1 cellular context compared by ENCODE assay signal in genomic region chr17:35448214-35448898, GRCh38.
TF ChIP-seq lines count a peak whose summit lies in the region.

TSS of gene SLFN13 (minus strand) at chr17:35448766. CDS start at chr17:35445680, 3,086 bp downstream.

TF ChIP-seq in GM12878, 131 proteins besides CTCF, POLR2A, EP300 and RAD21 (continued from another document and continues in another):
- no peak for TF ChIP-seq REST (IDR thresholded peaks at IDR 0.05; ENCODE audit: low read depth, low read length)
- TF ChIP-seq ZNF384 (IDR thresholded peaks at IDR 0.05; ENCODE audit: borderline replicate concordance, low read depth, low read length): no peak
- 0 out of 2 replicates have a peak, but pooled peaks have one; percentile 12 for TF ChIP-seq TCF3 (IDR thresholded peaks at IDR 0.05; ENCODE audit: borderline replicate concordance, insufficient read depth, low read depth, low read length)
- peak; percentile 34 for TF ChIP-seq SMAD1 (IDR thresholded peaks at IDR 0.05; ENCODE audit: low read depth, partially characterized antibody)
- TF ChIP-seq, protein P1, sequence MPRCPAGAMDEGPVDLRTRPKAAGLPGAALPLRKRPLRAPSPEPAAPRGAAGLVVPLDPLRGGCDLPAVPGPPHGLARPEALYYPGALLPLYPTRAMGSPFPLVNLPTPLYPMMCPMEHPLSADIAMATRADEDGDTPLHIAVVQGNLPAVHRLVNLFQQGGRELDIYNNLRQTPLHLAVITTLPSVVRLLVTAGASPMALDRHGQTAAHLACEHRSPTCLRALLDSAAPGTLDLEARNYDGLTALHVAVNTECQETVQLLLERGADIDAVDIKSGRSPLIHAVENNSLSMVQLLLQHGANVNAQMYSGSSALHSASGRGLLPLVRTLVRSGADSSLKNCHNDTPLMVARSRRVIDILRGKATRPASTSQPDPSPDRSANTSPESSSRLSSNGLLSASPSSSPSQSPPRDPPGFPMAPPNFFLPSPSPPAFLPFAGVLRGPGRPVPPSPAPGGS (IDR thresholded peaks at IDR 0.05; ENCODE audit: borderline replicate concordance, insufficient read depth, low read depth, low read length, poor library complexity, severe bottlenecking): peak; percentile 82
- no peak for TF ChIP-seq EZH2 (IDR thresholded peaks at IDR 0.05; ENCODE audit: borderline replicate concordance, control insufficient read depth, low read depth, low read length)
- TF ChIP-seq WRNIP1 (IDR thresholded peaks at IDR 0.05; ENCODE audit: borderline replicate concordance, low read depth, low read length): no peak
- no peak for TF ChIP-seq CHD1 (IDR thresholded peaks at IDR 0.05; ENCODE audit: low read depth, low read length)
- TF ChIP-seq ZNF24 (IDR thresholded peaks at IDR 0.05): no peak
- no peak for TF ChIP-seq MLLT1 (IDR thresholded peaks at IDR 0.05)
- no peak for TF ChIP-seq SIX5 (IDR thresholded peaks at IDR 0.05; ENCODE audit: low read depth, low read length, severe bottlenecking)
- peak; percentile 47; the same call in 1 of the 2 replicates for TF ChIP-seq NFIC (IDR thresholded peaks at IDR 0.05; ENCODE audit: low read depth, low read length)
- TF ChIP-seq CBX5 (IDR thresholded peaks at IDR 0.05; ENCODE audit: low read depth): 0 out of 2 replicates have a peak, but pooled peaks have one; percentile 4
- TF ChIP-seq NRF1 (conservative IDR thresholded peaks at IDR 0.05; ENCODE audit: low read depth, low read length): no peak
- TF ChIP-seq, protein P2, sequence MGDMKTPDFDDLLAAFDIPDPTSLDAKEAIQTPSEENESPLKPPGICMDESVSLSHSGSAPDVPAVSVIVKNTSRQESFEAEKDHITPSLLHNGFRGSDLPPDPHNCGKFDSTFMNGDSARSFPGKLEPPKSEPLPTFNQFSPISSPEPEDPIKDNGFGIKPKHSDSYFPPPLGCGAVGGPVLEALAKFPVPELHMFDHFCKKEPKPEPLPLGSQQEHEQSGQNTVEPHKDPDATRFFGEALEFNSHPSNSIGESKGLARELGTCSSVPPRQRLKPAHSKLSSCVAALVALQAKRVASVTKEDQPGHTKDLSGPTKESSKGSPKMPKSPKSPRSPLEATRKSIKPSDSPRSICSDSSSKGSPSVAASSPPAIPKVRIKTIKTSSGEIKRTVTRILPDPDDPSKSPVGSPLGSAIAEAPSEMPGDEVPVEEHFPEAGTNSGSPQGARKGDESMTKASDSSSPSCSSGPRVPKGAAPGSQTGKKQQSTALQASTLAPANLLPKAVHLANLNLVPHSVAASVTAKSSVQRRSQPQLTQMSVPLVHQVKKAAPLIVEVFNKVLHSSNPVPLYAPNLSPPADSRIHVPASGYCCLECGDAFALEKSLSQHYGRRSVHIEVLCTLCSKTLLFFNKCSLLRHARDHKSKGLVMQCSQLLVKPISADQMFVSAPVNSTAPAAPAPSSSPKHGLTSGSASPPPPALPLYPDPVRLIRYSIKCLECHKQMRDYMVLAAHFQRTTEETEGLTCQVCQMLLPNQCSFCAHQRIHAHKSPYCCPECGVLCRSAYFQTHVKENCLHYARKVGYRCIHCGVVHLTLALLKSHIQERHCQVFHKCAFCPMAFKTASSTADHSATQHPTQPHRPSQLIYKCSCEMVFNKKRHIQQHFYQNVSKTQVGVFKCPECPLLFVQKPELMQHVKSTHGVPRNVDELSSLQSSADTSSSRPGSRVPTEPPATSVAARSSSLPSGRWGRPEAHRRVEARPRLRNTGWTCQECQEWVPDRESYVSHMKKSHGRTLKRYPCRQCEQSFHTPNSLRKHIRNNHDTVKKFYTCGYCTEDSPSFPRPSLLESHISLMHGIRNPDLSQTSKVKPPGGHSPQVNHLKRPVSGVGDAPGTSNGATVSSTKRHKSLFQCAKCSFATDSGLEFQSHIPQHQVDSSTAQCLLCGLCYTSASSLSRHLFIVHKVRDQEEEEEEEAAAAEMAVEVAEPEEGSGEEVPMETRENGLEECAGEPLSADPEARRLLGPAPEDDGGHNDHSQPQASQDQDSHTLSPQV (IDR thresholded peaks at IDR 0.05): no peak
- no peak for TF ChIP-seq PRDM15 (CRISPR knock-in tag; IDR thresholded peaks at IDR 0.05)
- TF ChIP-seq RAD51 (IDR thresholded peaks at IDR 0.05): no peak
- peak; percentile 71 for TF ChIP-seq NR2F1 (conservative IDR thresholded peaks at IDR 0.05)
- peak; percentile 51; the same call in 1 of the 2 replicates for TF ChIP-seq PML (IDR thresholded peaks at IDR 0.05; ENCODE audit: low read length)
- TF ChIP-seq SUZ12 (IDR thresholded peaks at IDR 0.05; ENCODE audit: unreplicated experiment): no peak
- TF ChIP-seq, protein P3, sequence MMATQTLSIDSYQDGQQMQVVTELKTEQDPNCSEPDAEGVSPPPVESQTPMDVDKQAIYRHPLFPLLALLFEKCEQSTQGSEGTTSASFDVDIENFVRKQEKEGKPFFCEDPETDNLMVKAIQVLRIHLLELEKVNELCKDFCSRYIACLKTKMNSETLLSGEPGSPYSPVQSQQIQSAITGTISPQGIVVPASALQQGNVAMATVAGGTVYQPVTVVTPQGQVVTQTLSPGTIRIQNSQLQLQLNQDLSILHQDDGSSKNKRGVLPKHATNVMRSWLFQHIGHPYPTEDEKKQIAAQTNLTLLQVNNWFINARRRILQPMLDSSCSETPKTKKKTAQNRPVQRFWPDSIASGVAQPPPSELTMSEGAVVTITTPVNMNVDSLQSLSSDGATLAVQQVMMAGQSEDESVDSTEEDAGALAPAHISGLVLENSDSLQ (IDR thresholded peaks at IDR 0.05): no peak
- no peak for TF ChIP-seq HCFC1 (IDR thresholded peaks at IDR 0.05; ENCODE audit: low read length)
- no peak; the same call in 1 of the 2 replicates for TF ChIP-seq TAF1 (IDR thresholded peaks at IDR 0.05; ENCODE audit: borderline replicate concordance, low read depth, low read length)
- peak in 1 of 2 experiments; percentile 36; a peak in 1 of 4 replicates for TF ChIP-seq BHLHE40 (IDR thresholded peaks at IDR 0.05; ENCODE audit: borderline replicate concordance in 1 of 2, low read depth in 2 of 2, low read length in 1 of 2)
- TF ChIP-seq, protein P4, sequence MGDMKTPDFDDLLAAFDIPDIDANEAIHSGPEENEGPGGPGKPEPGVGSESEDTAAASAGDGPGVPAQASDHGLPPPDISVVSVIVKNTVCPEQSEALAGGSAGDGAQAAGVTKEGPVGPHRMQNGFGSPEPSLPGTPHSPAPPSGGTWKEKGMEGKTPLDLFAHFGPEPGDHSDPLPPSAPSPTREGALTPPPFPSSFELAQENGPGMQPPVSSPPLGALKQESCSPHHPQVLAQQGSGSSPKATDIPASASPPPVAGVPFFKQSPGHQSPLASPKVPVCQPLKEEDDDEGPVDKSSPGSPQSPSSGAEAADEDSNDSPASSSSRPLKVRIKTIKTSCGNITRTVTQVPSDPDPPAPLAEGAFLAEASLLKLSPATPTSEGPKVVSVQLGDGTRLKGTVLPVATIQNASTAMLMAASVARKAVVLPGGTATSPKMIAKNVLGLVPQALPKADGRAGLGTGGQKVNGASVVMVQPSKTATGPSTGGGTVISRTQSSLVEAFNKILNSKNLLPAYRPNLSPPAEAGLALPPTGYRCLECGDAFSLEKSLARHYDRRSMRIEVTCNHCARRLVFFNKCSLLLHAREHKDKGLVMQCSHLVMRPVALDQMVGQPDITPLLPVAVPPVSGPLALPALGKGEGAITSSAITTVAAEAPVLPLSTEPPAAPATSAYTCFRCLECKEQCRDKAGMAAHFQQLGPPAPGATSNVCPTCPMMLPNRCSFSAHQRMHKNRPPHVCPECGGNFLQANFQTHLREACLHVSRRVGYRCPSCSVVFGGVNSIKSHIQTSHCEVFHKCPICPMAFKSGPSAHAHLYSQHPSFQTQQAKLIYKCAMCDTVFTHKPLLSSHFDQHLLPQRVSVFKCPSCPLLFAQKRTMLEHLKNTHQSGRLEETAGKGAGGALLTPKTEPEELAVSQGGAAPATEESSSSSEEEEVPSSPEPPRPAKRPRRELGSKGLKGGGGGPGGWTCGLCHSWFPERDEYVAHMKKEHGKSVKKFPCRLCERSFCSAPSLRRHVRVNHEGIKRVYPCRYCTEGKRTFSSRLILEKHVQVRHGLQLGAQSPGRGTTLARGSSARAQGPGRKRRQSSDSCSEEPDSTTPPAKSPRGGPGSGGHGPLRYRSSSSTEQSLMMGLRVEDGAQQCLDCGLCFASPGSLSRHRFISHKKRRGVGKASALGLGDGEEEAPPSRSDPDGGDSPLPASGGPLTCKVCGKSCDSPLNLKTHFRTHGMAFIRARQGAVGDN (IDR thresholded peaks at IDR 0.05): peak; percentile 80
- TF ChIP-seq BMI1 (IDR thresholded peaks at IDR 0.05; ENCODE audit: borderline replicate concordance): no peak
- TF ChIP-seq, protein P5, sequence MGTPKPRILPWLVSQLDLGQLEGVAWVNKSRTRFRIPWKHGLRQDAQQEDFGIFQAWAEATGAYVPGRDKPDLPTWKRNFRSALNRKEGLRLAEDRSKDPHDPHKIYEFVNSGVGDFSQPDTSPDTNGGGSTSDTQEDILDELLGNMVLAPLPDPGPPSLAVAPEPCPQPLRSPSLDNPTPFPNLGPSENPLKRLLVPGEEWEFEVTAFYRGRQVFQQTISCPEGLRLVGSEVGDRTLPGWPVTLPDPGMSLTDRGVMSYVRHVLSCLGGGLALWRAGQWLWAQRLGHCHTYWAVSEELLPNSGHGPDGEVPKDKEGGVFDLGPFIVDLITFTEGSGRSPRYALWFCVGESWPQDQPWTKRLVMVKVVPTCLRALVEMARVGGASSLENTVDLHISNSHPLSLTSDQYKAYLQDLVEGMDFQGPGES (IDR thresholded peaks at IDR 0.05): no peak
- TF ChIP-seq NFYA (IDR thresholded peaks at IDR 0.05; ENCODE audit: borderline replicate concordance, low read depth, low read length): no peak
- TF ChIP-seq POLR2AphosphoS2 (IDR thresholded peaks at IDR 0.05; ENCODE audit: low read depth, low read length): peak; percentile 54; the same call in 1 of the 2 replicates
- TF ChIP-seq, protein P6, sequence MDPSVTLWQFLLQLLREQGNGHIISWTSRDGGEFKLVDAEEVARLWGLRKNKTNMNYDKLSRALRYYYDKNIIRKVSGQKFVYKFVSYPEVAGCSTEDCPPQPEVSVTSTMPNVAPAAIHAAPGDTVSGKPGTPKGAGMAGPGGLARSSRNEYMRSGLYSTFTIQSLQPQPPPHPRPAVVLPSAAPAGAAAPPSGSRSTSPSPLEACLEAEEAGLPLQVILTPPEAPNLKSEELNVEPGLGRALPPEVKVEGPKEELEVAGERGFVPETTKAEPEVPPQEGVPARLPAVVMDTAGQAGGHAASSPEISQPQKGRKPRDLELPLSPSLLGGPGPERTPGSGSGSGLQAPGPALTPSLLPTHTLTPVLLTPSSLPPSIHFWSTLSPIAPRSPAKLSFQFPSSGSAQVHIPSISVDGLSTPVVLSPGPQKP (IDR thresholded peaks at IDR 0.05; ENCODE audit: low read depth, low read length): no peak
- peak; percentile 85 for TF ChIP-seq CBFB (IDR thresholded peaks at IDR 0.05; ENCODE audit: low read depth)
- no peak for TF ChIP-seq HDAC6 (IDR thresholded peaks at IDR 0.05; ENCODE audit: unreplicated experiment)
